In the genomic region with DNA sequence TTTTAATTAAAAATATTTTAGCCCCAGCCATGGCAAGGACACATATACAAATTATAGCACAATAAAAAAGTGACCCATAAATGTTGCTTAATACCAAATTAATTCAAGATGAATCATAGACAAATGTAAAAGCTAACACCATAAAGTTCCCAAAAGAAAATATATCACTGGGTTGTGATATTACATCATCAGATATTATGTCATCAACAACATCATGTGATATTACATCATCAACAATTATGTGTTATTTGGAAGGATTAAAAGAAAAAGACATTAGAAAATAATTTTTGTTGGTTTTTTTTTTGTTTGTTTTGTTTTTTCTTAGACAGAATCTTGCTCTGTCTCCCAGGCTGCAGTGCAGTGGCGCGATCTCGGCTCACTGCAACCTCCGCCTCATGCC, we compare ENCODE assay signal across 3 cellular contexts.
TF ChIP-seq lines count a peak whose summit lies in the region.

No MANE protein-coding gene starts in this region.

TF ChIP-seq in A549, 52 proteins besides CTCF, POLR2A, EP300 and RAD21:
- TF ChIP-seq CBX2 (IDR thresholded peaks at IDR 0.05; ENCODE audit: borderline replicate concordance, low read depth): no peak
- TF ChIP-seq HOXB5 (CRISPR knock-in tag; IDR thresholded peaks at IDR 0.05): no peak
- TF ChIP-seq TP53 (CRISPR knock-in tag; IDR thresholded peaks at IDR 0.05): no peak
- TF ChIP-seq, protein P1, sequence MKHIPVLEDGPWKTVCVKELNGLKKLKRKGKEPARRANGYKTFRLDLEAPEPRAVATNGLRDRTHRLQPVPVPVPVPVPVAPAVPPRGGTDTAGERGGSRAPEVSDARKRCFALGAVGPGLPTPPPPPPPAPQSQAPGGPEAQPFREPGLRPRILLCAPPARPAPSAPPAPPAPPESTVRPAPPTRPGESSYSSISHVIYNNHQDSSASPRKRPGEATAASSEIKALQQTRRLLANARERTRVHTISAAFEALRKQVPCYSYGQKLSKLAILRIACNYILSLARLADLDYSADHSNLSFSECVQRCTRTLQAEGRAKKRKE (CRISPR knock-in tag; IDR thresholded peaks at IDR 0.05; ENCODE audit: low read depth): no peak
- TF ChIP-seq CBX8 (IDR thresholded peaks at IDR 0.05): no peak
- TF ChIP-seq CEBPB (IDR thresholded peaks at IDR 0.05): peak in 1 of 2 experiments; percentile 47; a peak in 1 of 4 replicates
- no peak for TF ChIP-seq FOSL2 (IDR thresholded peaks at IDR 0.05)
- peak; percentile 74 for TF ChIP-seq FOSL2 (CRISPR knock-in tag; IDR thresholded peaks at IDR 0.05)
- TF ChIP-seq FOXS1 (CRISPR knock-in tag; IDR thresholded peaks at IDR 0.05): no peak
- TF ChIP-seq, protein P2, sequence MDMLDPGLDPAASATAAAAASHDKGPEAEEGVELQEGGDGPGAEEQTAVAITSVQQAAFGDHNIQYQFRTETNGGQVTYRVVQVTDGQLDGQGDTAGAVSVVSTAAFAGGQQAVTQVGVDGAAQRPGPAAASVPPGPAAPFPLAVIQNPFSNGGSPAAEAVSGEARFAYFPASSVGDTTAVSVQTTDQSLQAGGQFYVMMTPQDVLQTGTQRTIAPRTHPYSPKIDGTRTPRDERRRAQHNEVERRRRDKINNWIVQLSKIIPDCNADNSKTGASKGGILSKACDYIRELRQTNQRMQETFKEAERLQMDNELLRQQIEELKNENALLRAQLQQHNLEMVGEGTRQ (IDR thresholded peaks at IDR 0.05): no peak
- TF ChIP-seq HES2 (IDR thresholded peaks at IDR 0.05): no peak
- TF ChIP-seq HOXA7 (CRISPR knock-in tag; IDR thresholded peaks at IDR 0.05): no peak
- no peak for TF ChIP-seq MAFK (IDR thresholded peaks at IDR 0.05; ENCODE audit: partially characterized antibody)
- TF ChIP-seq ELK1 (IDR thresholded peaks at IDR 0.05; ENCODE audit: low read depth, low read length): no peak
- no peak for TF ChIP-seq ZC3H11A (IDR thresholded peaks at IDR 0.05)

TF ChIP-seq in HEK293, 187 proteins besides CTCF, POLR2A, EP300 and RAD21 (continues in another document):
- TF ChIP-seq ZBTB11 (tag by site-specific recombination; conservative IDR thresholded peaks at IDR 0.05; ENCODE audit: low read depth) (no peak), ZNF830 (tag by site-specific recombination; IDR thresholded peaks at IDR 0.05; ENCODE audit: low read depth) (no peak), PATZ1 (tag by site-specific recombination; IDR thresholded peaks at IDR 0.05) (no peak), ZNF514 (tag by site-specific recombination; IDR thresholded peaks at IDR 0.05) (no peak), ZBTB21 (tag by site-specific recombination; IDR thresholded peaks at IDR 0.05) (peak; percentile 83), ZNF433 (tag by site-specific recombination; IDR thresholded peaks at IDR 0.05; ENCODE audit: low read depth) (no peak), ZBTB6 (tag by site-specific recombination; IDR thresholded peaks at IDR 0.05) (no peak), SCRT1 (tag by site-specific recombination; IDR thresholded peaks at IDR 0.05; ENCODE audit: borderline replicate concordance) (no peak), ZNF26 (tag by site-specific recombination; IDR thresholded peaks at IDR 0.05) (no peak), ZSCAN30 (tag by site-specific recombination; IDR thresholded peaks at IDR 0.05) (no peak), FEZF1 (tag by site-specific recombination; IDR thresholded peaks at IDR 0.05) (no peak), ELK4 (IDR thresholded peaks at IDR 0.05; ENCODE audit: borderline replicate concordance, low read depth, low read length) (no peak)

TF ChIP-seq in K562, 482 proteins besides CTCF, POLR2A, EP300 and RAD21:
- peak; percentile 53 for TF ChIP-seq CEBPB (tag; IDR thresholded peaks at IDR 0.05)
- TF ChIP-seq, protein P3, sequence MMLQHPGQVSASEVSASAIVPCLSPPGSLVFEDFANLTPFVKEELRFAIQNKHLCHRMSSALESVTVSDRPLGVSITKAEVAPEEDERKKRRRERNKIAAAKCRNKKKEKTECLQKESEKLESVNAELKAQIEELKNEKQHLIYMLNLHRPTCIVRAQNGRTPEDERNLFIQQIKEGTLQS (IDR thresholded peaks at IDR 0.05): peak; percentile 77
- TF ChIP-seq, protein P3 (CRISPR knock-in tag; conservative IDR thresholded peaks at IDR 0.05): no peak
- TF ChIP-seq SPI1 (IDR thresholded peaks at IDR 0.05; ENCODE audit: borderline replicate concordance, low read depth, low read length): no peak
- no peak for TF ChIP-seq CEBPG (CRISPR knock-in tag; IDR thresholded peaks at IDR 0.05)
- peak; percentile 68 to 75 for TF ChIP-seq CEBPG (tag; conservative IDR thresholded peaks at IDR 0.05 in 1 of 2, IDR thresholded peaks at IDR 0.05 in 1 of 2)
